2 cellular contexts compared by ENCODE assay signal in the genomic region with DNA sequence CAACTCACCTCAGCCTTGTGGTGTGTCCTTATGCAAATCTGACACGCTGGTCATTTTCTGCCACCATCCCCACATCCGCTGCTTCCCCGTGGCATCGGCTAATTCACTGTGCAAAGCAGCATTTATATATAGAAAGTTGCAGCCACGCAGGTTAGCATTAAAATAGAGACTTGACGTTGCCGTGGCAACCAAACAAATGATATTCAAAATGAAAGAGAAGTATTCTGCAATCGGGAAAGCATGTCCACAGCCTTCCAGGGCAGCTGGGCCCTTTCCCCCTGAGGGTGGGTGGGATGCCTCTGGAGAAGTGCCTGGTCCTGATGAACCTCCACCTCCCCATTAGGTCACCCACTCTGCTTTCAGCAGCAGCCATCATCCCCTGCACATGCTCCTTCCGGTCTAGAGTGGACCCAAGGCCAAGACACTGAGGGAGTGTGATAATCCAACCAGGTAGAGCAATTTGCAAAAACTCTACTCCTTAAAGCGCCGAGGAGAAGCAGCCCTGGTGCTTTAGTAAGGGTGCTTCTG.
TF ChIP-seq lines count a peak whose summit lies in the region.

No MANE protein-coding gene starts in this region.

TF ChIP-seq in SK-N-SH, 30 proteins besides CTCF, POLR2A, EP300 and RAD21 (continued from another document):
- no peak for TF ChIP-seq GATA2 (CRISPR knock-in tag; IDR thresholded peaks at IDR 0.05)
- no peak for TF ChIP-seq RFX5 (IDR thresholded peaks at IDR 0.05; ENCODE audit: low read length)
- no peak for TF ChIP-seq ELF1 (IDR thresholded peaks at IDR 0.05)

TF ChIP-seq in HEK293T, 16 proteins besides CTCF, POLR2A, EP300 and RAD21 (continued from another document):
- TF ChIP-seq SP1 (IDR thresholded peaks at IDR 0.05) (no peak), TARDBP (IDR thresholded peaks at IDR 0.05) (no peak), NFRKB (IDR thresholded peaks at IDR 0.05) (no peak)
TF ChIP-seq in HEK293T: peak in this region for 0.
